ENCODE assay signal across 8 cellular contexts in genomic region chrX:20141281-20142220, GRCh38. TPM values are rescaled to one million over a fixed set of nuclear protein-coding genes. Genes with fewer than 3 reads are reported as not detected.
DNase-seq lines count a peak whose midpoint lies in the region; ATAC-seq and TF ChIP-seq lines count a peak whose summit lies in the region.

TSS of gene EIF1AX (minus strand) at chrX:20141838. CDS start at chrX:20141640, 198 bp downstream.

- H3K4me1 ChIP-seq in left ventricle myocardium inferior (peaks cover 30% of the 10 kb centered on the region), prostate gland (replicated peaks) (no peaks in the 10 kb centered on the region), urinary bladder (ENCODE audit: insufficient read depth) (no peaks in the 10 kb centered on the region)

- peaks cover 11% of the 10 kb centered on the region for H3K4me1 Mint-ChIP-seq in T-helper 17 cell

- H3K4me3 Mint-ChIP-seq in T-helper 17 cell, result peak within 1 kb of the TSS; percentile 86

- H3K27ac Mint-ChIP-seq in T-helper 17 cell, result peak within 1 kb of the TSS; percentile 87

- ATAC-seq in HG02885 (IDR thresholded peaks at IDR 0.05; ENCODE audit: poor library complexity, unreplicated experiment) (peak; percentile 99), T-helper 17 cell (peak; percentile 99)

- WGBS in prostate gland, result under 1% methylated on average over 63 of the region's 82 CpGs
- WGBS in urinary bladder, result 1% methylated on average over 70 of the region's 82 CpGs

- H3K4me3 ChIP-seq in left ventricle myocardium inferior (peak within 1 kb of the TSS; percentile 81), prostate gland (peak within 1 kb of the TSS; percentile 57), urinary bladder (ENCODE audit: low read depth, low read length) (peak within 1 kb of the TSS; percentile 70)

- no peaks in the 10 kb centered on the region for H3K36me3 Mint-ChIP-seq in T-helper 17 cell (ENCODE audit: low read depth)

- no peaks in the 10 kb centered on the region for H3K27me3 Mint-ChIP-seq in T-helper 17 cell

- intact Hi-C loops in left ventricle myocardium inferior (cut with micrococcal nuclease) (no loop called here), prostate gland (cut with DNase I) (loop anchor here (5.0 kb wide), 1 partner anchor 126 kb away; the partner anchor contains the start of gene RPS6KA3)

- no peaks in the 10 kb centered on the region for H3K9me3 ChIP-seq in T-helper 17 cell (ENCODE audit: control insufficient read depth, low read length, poor library complexity, severe bottlenecking)
- H3K9me3 ChIP-seq in left ventricle myocardium inferior (replicated peaks), result no peaks in the 10 kb centered on the region
- no peaks in the 10 kb centered on the region for H3K9me3 ChIP-seq in prostate gland

- H3K36me3 ChIP-seq in left ventricle myocardium inferior, result peaks cover 16% of the 10 kb centered on the region
- H3K36me3 ChIP-seq in prostate gland, result no peaks in the 10 kb centered on the region
- H3K36me3 ChIP-seq in urinary bladder (ENCODE audit: insufficient read depth), result no peaks in the 10 kb centered on the region

- DNase-seq in NCI-H1694 treated with DMSO at 0.1 percent for 48 hours (lab: John Stamatoyannopoulos, UW) (peak; percentile 74), T-helper 17 cell (peak; percentile 84 to 92 (median 88)), amygdala (lab: John Stamatoyannopoulos, UW) (peak; percentile 2 to 99 (median 94)), left ventricle myocardium inferior (peak; percentile 95), prostate gland (ENCODE audit: low spot score) (peak; percentile 95)

- H3K27ac ChIP-seq in left ventricle myocardium inferior (replicated peaks) (peak within 1 kb of the TSS; percentile 88), prostate gland (peak within 1 kb of the TSS; percentile 83 to 89), urinary bladder (ENCODE audit: low read depth) (peak within 1 kb of the TSS; percentile 68)

- H3K27me3 ChIP-seq in left ventricle myocardium inferior (ENCODE audit: low read depth), result no peaks in the 10 kb centered on the region
- no peaks in the 10 kb centered on the region for H3K27me3 ChIP-seq in prostate gland (replicated peaks; ENCODE audit: insufficient read depth)

- TF ChIP-seq POLR2A in GM15510 (IDR thresholded peaks at IDR 0.05; ENCODE audit: borderline replicate concordance, extremely low read depth, insufficient read length) (peak; percentile 77), prostate gland (IDR thresholded peaks at IDR 0.05) (peak; percentile 83)

- no peak for TF ChIP-seq CTCF in left ventricle myocardium inferior (IDR thresholded peaks at IDR 0.05; ENCODE audit: borderline replicate concordance)
- TF ChIP-seq CTCF in prostate gland (IDR thresholded peaks at IDR 0.05), result no peak

RNA-seq across cellular contexts. Expression of gene EIF1AX, which starts in this region (rescaled TPM):
- total RNA-seq in T-helper 17 cell (10 to 100 TPM; 34.3 to 36.5 TPM), left ventricle myocardium inferior (56.8 TPM), prostate gland (10 to 100 TPM; 28.0 to 51.3 TPM), urinary bladder (69.3 TPM)
- 45.7 TPM for polyA plus RNA-seq in urinary bladder

Comparison
In these comparisons a context has a peak if more than half of its experiments do, and no peak if none do; other contexts are left out.
1. Peak in every context shown above with its lines: DNase-seq, ATAC-seq, H3K4me3 ChIP-seq and H3K27ac ChIP-seq.